ENCODE assay signal across 1 cellular context in genomic region chrX:129843209-129843458, GRCh38.
TF ChIP-seq lines count a peak whose summit lies in the region.

No MANE protein-coding gene starts in this region.

TF ChIP-seq in GM23338, 12 proteins besides CTCF, POLR2A, EP300 and RAD21 (continued from another document):
- TF ChIP-seq REST (IDR thresholded peaks at IDR 0.05; ENCODE audit: unreplicated experiment) (no peak), EZH2phosphoT487 (IDR thresholded peaks at IDR 0.05; ENCODE audit: unreplicated experiment) (no peak), ZNF331 (CRISPR knock-in tag; IDR thresholded peaks at IDR 0.05; ENCODE audit: low read depth) (no peak), ETS1 (IDR thresholded peaks at IDR 0.05) (no peak), STAT1 (IDR thresholded peaks at IDR 0.05; ENCODE audit: unreplicated experiment) (no peak)
